In the genomic region with DNA sequence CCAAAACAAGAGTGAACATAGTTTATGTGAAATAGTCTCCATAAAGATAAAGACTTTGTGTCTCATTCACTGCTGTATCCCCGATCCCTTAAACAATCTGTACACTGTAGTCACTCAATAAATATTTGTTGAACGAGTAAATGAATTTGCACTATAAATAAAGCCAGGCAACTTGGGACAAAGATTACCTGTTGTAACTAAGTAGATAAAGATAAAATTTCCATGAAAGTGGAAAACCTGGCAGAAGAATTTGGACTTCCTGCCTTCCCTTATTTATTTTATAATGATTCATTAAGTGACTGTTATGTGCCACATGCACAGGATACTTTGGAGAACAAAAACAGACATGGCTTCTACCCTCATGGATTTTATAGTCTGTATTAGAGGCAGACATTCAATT, we compare ENCODE assay signal across 12 cellular contexts.
"Had no signal": no experiment of that assay in that cellular context is flagged by ENCODE, and none has a peak within 500 bp of the region (broad histone marks: within the 10 kb centered on the region; RNA-seq: fewer than 3 reads in every experiment).

No MANE protein-coding gene starts in this region.

- H3K4me1 ChIP-seq: esophagus squamous epithelium, spleen had no signal

- H3K36me3 ChIP-seq: esophagus squamous epithelium, spleen had no signal

- H3K9me3 ChIP-seq: esophagus squamous epithelium, spleen had no signal

- H3K4me3 ChIP-seq: esophagus squamous epithelium, spleen had no signal

- H3K27me3 ChIP-seq: esophagus squamous epithelium, spleen had no signal

- DNase-seq: activated CD4-positive, alpha-beta T cell treated with anti-CD3 and anti-CD28 coated beads, Interleukin-2, amount 50 U/mL, for 48 hours; activated CD8-positive, alpha-beta memory T cell treated with anti-CD3 and anti-CD28 coated beads, Interleukin-2, amount 10 ng/mL, durations not matched to agents 7 days and 5 days; activated naive CD4-positive, alpha-beta T cell treated with anti-CD3 and anti-CD28 coated beads for 36 hours; activated T-cell treated with anti-CD3 and anti-CD28 coated beads, Interleukin-2, amount 50 U/mL, for 1 hour; esophagus squamous epithelium; foreskin fibroblast; kidney glomerular epithelial cell; spleen; T-helper 1 cell had no signal

- ATAC-seq: activated CD8-positive, alpha-beta memory T cell treated with anti-CD3 and anti-CD28 coated beads, Interleukin-2, amount 10 ng/mL, durations not matched to agents 7 days and 5 days; natural killer cell treated with Interleukin-12 subunit alpha and Interleukin-12 subunit beta and Interleukin-15 and Interleukin-18, amount 100 ng/mL, for 72 hours; sciatic nerve had no signal

- H3K27ac ChIP-seq: esophagus squamous epithelium, spleen, VCaP had no signal
